In genomic region chr9:133113928-133114351, GRCh38 we compare ENCODE assay signal across 9 cellular contexts. TPM values are rescaled to one million over a fixed set of nuclear protein-coding genes. Genes with fewer than 3 reads are reported as not detected.
DNase-seq lines count a peak whose midpoint lies in the region; ATAC-seq and TF ChIP-seq lines count a peak whose summit lies in the region.
"Had no signal": no experiment of that assay in that cellular context is flagged by ENCODE, and none has a peak within 500 bp of the region (broad histone marks: within the 10 kb centered on the region; RNA-seq: fewer than 3 reads in every experiment).

No MANE protein-coding gene starts in this region.

- CTCF ChIA-PET in activated B cell treated with CpG ODN at 0.5 μM for 24 hours (lab: Charles Lee), result interaction anchor here (1.1 to 22.0 kb wide), 2 partner anchors 20 to 32 kb away, joined by 3 to 369 read pairs; no protein-coding TSS in a partner anchor

- ATAC-seq in activated B cell treated with CpG ODN at 0.5 μM for 24 hours (ENCODE audit: low read depth) (no peak), GM21529 (IDR thresholded peaks at IDR 0.05; ENCODE audit: unreplicated experiment) (no peak), GM19351 (IDR thresholded peaks at IDR 0.05; ENCODE audit: unreplicated experiment) (no peak)
- ATAC-seq in stimulated activated memory B cell treated with anti-CD40 and anti-IgM and Interleukin-4, amounts not matched to agents 10 μg/mL and 1 μg/mL and 100 μg/mL, for 72 hours, result no peak

- intact Hi-C loops in activated B cell treated with CpG ODN at 0.5 μM for 24 hours (cut with micrococcal nuclease), result loop anchor here (1.0 to 2.0 kb wide), 2 partner anchors 7 to 19 kb away; partner anchors contain the start of gene RALGDS

- H3K27me3 Mint-ChIP-seq in activated B cell treated with CpG ODN at 0.5 μM for 24 hours (no peaks in the 10 kb centered on the region), immature natural killer cell (ENCODE audit: low read depth in 3 of 3) (peaks cover 0 to 14% (median 8%) of the 10 kb centered on the region in 3 donors)
- no peaks in the 10 kb centered on the region for H3K27me3 Mint-ChIP-seq in stimulated activated memory B cell treated with anti-CD40 and anti-IgM and Interleukin-4, amounts not matched to agents 10 μg/mL and 1 μg/mL and 100 μg/mL, for 72 hours

- H3K36me3 Mint-ChIP-seq in activated B cell treated with CpG ODN at 0.5 μM for 24 hours (ENCODE audit: low read depth) (peaks cover 18% of the 10 kb centered on the region), immature natural killer cell (peaks cover 4 to 9% (median 5%) of the 10 kb centered on the region in 3 donors)
- peaks cover 15% of the 10 kb centered on the region for H3K36me3 Mint-ChIP-seq in stimulated activated memory B cell treated with anti-CD40 and anti-IgM and Interleukin-4, amounts not matched to agents 10 μg/mL and 1 μg/mL and 100 μg/mL, for 72 hours

- H3K27ac Mint-ChIP-seq in activated B cell treated with CpG ODN at 0.5 μM for 24 hours, result no peak overlapping the region
- H3K27ac Mint-ChIP-seq in immature natural killer cell, result peak overlapping the region; percentile 88 to 96 (median 95)
- peak overlapping the region; percentile 95 for H3K27ac Mint-ChIP-seq in stimulated activated memory B cell treated with anti-CD40 and anti-IgM and Interleukin-4, amounts not matched to agents 10 μg/mL and 1 μg/mL and 100 μg/mL, for 72 hours

- POLR2A ChIA-PET in activated B cell treated with CpG ODN at 0.5 μM for 24 hours (lab: Charles Lee), result interaction anchor here (0.5 to 8.7 kb wide), 6 partner anchors 8 to 241 kb away, joined by 3 to 89 read pairs (median 7); partner anchors contain the start of gene GTF3C5

- DNase-seq in NCI-H1417 (lab: John Stamatoyannopoulos, UW), result peak in 2 of 3 experiments; percentile 55 to 71
- no peak for DNase-seq in NCI-H1417 treated with DMSO at 0.1 percent for 48 hours (lab: John Stamatoyannopoulos, UW)
- no peak for DNase-seq in activated B cell treated with CpG ODN at 0.5 μM for 24 hours
- DNase-seq in immature natural killer cell, result peak in 1 of 3 donors; percentile 22
- no peak for DNase-seq in GDM1 (lab: John Stamatoyannopoulos, UW)
- DNase-seq: activated CD4-positive, CD25-positive, alpha-beta regulatory T cell treated with anti-CD3 and anti-CD28 coated beads, Interleukin-2, amount 50 U/mL, for 72 hours had no signal

- H3K4me1 Mint-ChIP-seq in activated B cell treated with CpG ODN at 0.5 μM for 24 hours (peaks cover 62% of the 10 kb centered on the region), immature natural killer cell (peaks cover 56 to 69% of the 10 kb centered on the region in 2 donors)
- H3K4me1 Mint-ChIP-seq in stimulated activated memory B cell treated with anti-CD40 and anti-IgM and Interleukin-4, amounts not matched to agents 10 μg/mL and 1 μg/mL and 100 μg/mL, for 72 hours, result peaks cover 76% of the 10 kb centered on the region

- no peak for TF ChIP-seq CTCF in activated B cell treated with CpG ODN at 0.5 μM for 24 hours (IDR thresholded peaks at IDR 0.05)

- H3K9me3 Mint-ChIP-seq in activated B cell treated with CpG ODN at 0.5 μM for 24 hours (no peaks in the 10 kb centered on the region), immature natural killer cell (no peaks in the 10 kb centered on the region)
- H3K9me3 Mint-ChIP-seq in stimulated activated memory B cell treated with anti-CD40 and anti-IgM and Interleukin-4, amounts not matched to agents 10 μg/mL and 1 μg/mL and 100 μg/mL, for 72 hours, result no peaks in the 10 kb centered on the region

- H3K4me3 Mint-ChIP-seq in activated B cell treated with CpG ODN at 0.5 μM for 24 hours (peak overlapping the region; percentile 57), immature natural killer cell (peak overlapping the region; percentile 66 to 78 (median 78))
- no peak overlapping the region for H3K4me3 Mint-ChIP-seq in stimulated activated memory B cell treated with anti-CD40 and anti-IgM and Interleukin-4, amounts not matched to agents 10 μg/mL and 1 μg/mL and 100 μg/mL, for 72 hours

RNA-seq across cellular contexts. Expression of gene RALGDS, which starts 7.1 kb away (rescaled TPM):
- 21.2 and 29.2 TPM in 2 replicates for total RNA-seq in activated B cell treated with CpG ODN at 0.5 μM for 24 hours
- polyA plus RNA-seq in immature natural killer cell, result 10 to 100 TPM; 31.2 to 68.8 (median 31.6) TPM

RNA-seq across cellular contexts. Expression of gene GBGT1, which starts 49.8 kb away (rescaled TPM):
- 42.2 and 49.5 TPM in 2 replicates for total RNA-seq in activated B cell treated with CpG ODN at 0.5 μM for 24 hours
- polyA plus RNA-seq in immature natural killer cell, result not detected

RNA-seq across cellular contexts. Expression of gene CEL, which starts 52.2 kb away (rescaled TPM):
- 0.49 and 0.64 TPM in 2 replicates for total RNA-seq in activated B cell treated with CpG ODN at 0.5 μM for 24 hours
- polyA plus RNA-seq in immature natural killer cell, result not detected

Comparison
In these comparisons a context has a peak if more than half of its experiments do, and no peak if none do; other contexts are left out.
1. DNase-seq: peak in NCI-H1417 (2 of 3); none in NCI-H1417 treated with DMSO at 0.1 percent for 48 hours (single experiment), activated B cell treated with CpG ODN at 0.5 μM for 24 hours (single experiment) and GDM1 (single experiment).